In the genomic region with DNA sequence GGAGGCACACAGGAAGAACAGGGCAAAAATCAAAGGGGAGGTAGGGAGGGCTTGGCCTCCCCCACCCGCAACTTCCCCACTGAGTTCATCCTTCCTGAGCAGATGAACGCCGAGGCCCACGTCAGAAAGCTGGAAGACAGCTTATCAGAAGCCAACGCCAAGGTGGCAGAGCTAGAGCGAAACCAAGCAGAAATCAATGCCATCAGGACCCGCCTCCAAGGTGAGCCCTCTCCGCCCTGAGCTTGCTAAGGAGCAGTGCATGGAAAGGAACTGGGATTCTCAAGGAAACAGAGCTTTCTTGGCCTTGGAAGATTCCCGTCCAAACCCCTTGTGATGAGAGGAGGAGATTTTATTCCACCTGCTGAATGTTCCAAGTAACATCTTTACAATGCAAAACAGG, we compare ENCODE assay signal across 24 cellular contexts. TPM values are rescaled to one million over a fixed set of nuclear protein-coding genes. Genes with fewer than 3 reads are reported as not detected.
"Had no signal": no experiment of that assay in that cellular context is flagged by ENCODE, and none has a peak within 500 bp of the region (broad histone marks: within the 10 kb centered on the region; RNA-seq: fewer than 3 reads in every experiment).

No MANE protein-coding gene starts in this region.

- FAIRE-seq: K562, RCC 7860 had no signal

- H3K4me3 Mint-ChIP-seq: IgD-negative memory B cell had no signal

- H3K9me3 Mint-ChIP-seq: IgD-negative memory B cell had no signal

- DNase-seq: Kasumi-1, MV-4-11, NCI-H1048, NCI-H1105 treated with DMSO at 0.1 percent for 48 hours, NCI-H1417 treated with DMSO at 0.1 percent for 48 hours, NCI-H146, NCI-H1694 treated with DMSO at 0.1 percent for 48 hours, NCI-H2029, NCI-H2081 treated with DMSO at 0.1 percent for 48 hours, NCI-H2171, NCI-H226, NCI-H446, NCI-H510A, NCI-H524 treated with DMSO at 0.1 percent for 48 hours, NCI-H69, NCI-H774, Right ventricle myocardium superior, RPMI8226, SIG-M5 had no signal

- H3K36me3 Mint-ChIP-seq: IgD-negative memory B cell had no signal

- H3K4me1 Mint-ChIP-seq: IgD-negative memory B cell had no signal

- H3K27me3 ChIP-seq: SJSA1 had no signal

- ATAC-seq: K562 had no signal

- H3K4me3 ChIP-seq: K562, SJSA1, SK-N-MC had no signal

- H3K36me3 ChIP-seq: SJSA1 had no signal

- H3K27ac Mint-ChIP-seq: IgD-negative memory B cell had no signal

RNA-seq across cellular contexts. Expression of gene MYH16, which starts 16.5 kb away (rescaled TPM):
- total RNA-seq: K562, Right ventricle myocardium superior, SJSA1 had no signal
